In genomic region chr9:69276775-69277174, GRCh38 we compare ENCODE assay signal across 25 cellular contexts. TPM values are rescaled to one million over a fixed set of nuclear protein-coding genes. Genes with fewer than 3 reads are reported as not detected.
DNase-seq lines count a peak whose midpoint lies in the region; ATAC-seq and TF ChIP-seq lines count a peak whose summit lies in the region.
"Had no signal": no experiment of that assay in that cellular context is flagged by ENCODE, and none has a peak within 500 bp of the region (broad histone marks: within the 10 kb centered on the region; RNA-seq: fewer than 3 reads in every experiment).

No MANE protein-coding gene starts in this region.

- peak; percentile 17 for DNase-seq in NCI-H1436 (lab: John Stamatoyannopoulos, UW)
- no peak for DNase-seq in NCI-H1436 treated with DMSO at 0.1 percent for 48 hours (lab: John Stamatoyannopoulos, UW)
- DNase-seq in choroid plexus epithelial cell (ENCODE audit: low read depth): peak; percentile 19
- DNase-seq in left lung: peak in 1 of 2 donors; percentile 70
- DNase-seq in thyroid gland: peak; percentile 90 to 94
- DNase-seq in NAMALWA (ENCODE audit: low spot score): no peak
- DNase-seq in dermis blood vessel endothelial cell: no peak
- no peak for DNase-seq in GDM1 (lab: John Stamatoyannopoulos, UW)
- DNase-seq: activated CD4-positive, alpha-beta T cell treated with anti-CD3 and anti-CD28 coated beads, Interleukin-2, amount 50 U/mL, for 48 hours; activated CD4-positive, CD25-positive, alpha-beta regulatory T cell treated with anti-CD3 and anti-CD28 coated beads, Interleukin-2, amount 50 U/mL, for 72 hours; activated naive CD4-positive, alpha-beta T cell; activated naive CD8-positive, alpha-beta T cell treated with anti-CD3 and anti-CD28 coated beads, Interleukin-2, amount 50 U/mL, for 24 hours; C1 segment of cervical spinal cord; COR-L47; DMS53; islet precursor cell; NCI-H187; NCI-H526; NK-92 treated with Interleukin-12 subunit alpha and Interleukin-12 subunit beta, amount 100 ng/mL, for 24 hours; PC-3; SK-N-SH; stimulated activated naive B cell treated with anti-CD40 and anti-IgM and Interleukin-4, amounts not matched to agents 10 μg/mL and 1 μg/mL and 100 μg/mL, for 72 hours had no signal

- H3K27me3 ChIP-seq in left lung: no peaks in the 10 kb centered on the region
- no peaks in the 10 kb centered on the region for H3K27me3 ChIP-seq in thyroid gland

- peak in 1 of 2 donors; percentile 58 for TF ChIP-seq POLR2A in thyroid gland (IDR thresholded peaks at IDR 0.05)

- no peak for TF ChIP-seq CTCF in choroid plexus epithelial cell (conservative IDR thresholded peaks at IDR 0.05; ENCODE audit: low read depth, low read length)
- no peak for TF ChIP-seq CTCF in left lung (IDR thresholded peaks at IDR 0.05)
- TF ChIP-seq CTCF in thyroid gland (IDR thresholded peaks at IDR 0.05): peak in 4 of 6 experiments; percentile 16 to 57 (median 44)

- intact Hi-C loops in left lung (cut with DNase I) (no loop called here), thyroid gland (cut with DNase I) (no loop called here)

- no peaks in the 10 kb centered on the region for H3K9me3 ChIP-seq in left lung
- H3K9me3 ChIP-seq in thyroid gland: no peaks in the 10 kb centered on the region
- H3K9me3 ChIP-seq: SK-N-SH had no signal

- H3K36me3 ChIP-seq in left lung (no peaks in the 10 kb centered on the region), thyroid gland (no peaks in the 10 kb centered on the region)

- 19 to 32% methylated on average over 5 of the region's 5 CpGs for WGBS in thyroid gland, 2 donors

- ATAC-seq in left lung: peak; percentile 95
- ATAC-seq: PC-3 had no signal

- peak overlapping the region in 1 of 2 donors; percentile 42 for H3K27ac ChIP-seq in left lung
- peak overlapping the region in 2 of 3 donors; percentile 86 to 92 for H3K27ac ChIP-seq in thyroid gland
- H3K27ac ChIP-seq: 22Rv1 had no signal

- no peak overlapping the region for H3K4me3 ChIP-seq in choroid plexus epithelial cell (ENCODE audit: low read depth, low read length)
- no peak overlapping the region for H3K4me3 ChIP-seq in left lung
- H3K4me3 ChIP-seq in thyroid gland (replicated peaks in 1 of 3): no peak overlapping the region

- no peaks in the 10 kb centered on the region for H3K4me1 ChIP-seq in left lung
- H3K4me1 ChIP-seq in thyroid gland: peaks cover 27 to 44% of the 10 kb centered on the region in 2 donors

RNA-seq across cellular contexts. Expression of gene ENTREP1, which starts 48.2 kb away (rescaled TPM):
- total RNA-seq in left lung (10 to 100 TPM; 16.8 to 37.4 TPM), thyroid gland (100 to 1,000 TPM in 3 of 4 donors, 10 to 100 TPM in 1; 88.1 to 127 (median 117) TPM), dermis blood vessel endothelial cell (6.6 and 8.0 TPM in 2 replicates)
- total RNA-seq: fibroblast of lung, G401 had no signal

Comparison
In these comparisons a context has a peak if more than half of its experiments do, and no peak if none do; other contexts are left out.
1. DNase-seq: peak in NCI-H1436 (single experiment), choroid plexus epithelial cell (single experiment) and thyroid gland (2 of 2); none in NCI-H1436 treated with DMSO at 0.1 percent for 48 hours (single experiment), NAMALWA (single experiment), dermis blood vessel endothelial cell (single experiment) and GDM1 (single experiment).
2. CTCF ChIP-seq: peak in thyroid gland (4 of 6); none in choroid plexus epithelial cell (single experiment) and left lung (0 of 2).